ENCODE assay signal across 1 cellular context in genomic region chr15:42920281-42921048, GRCh38.
TF ChIP-seq lines count a peak whose summit lies in the region.

TTBK2 (minus strand) TSS chr15:42920778; CDS start chr15:42878617, 42,161 bp downstream.

TF ChIP-seq in K562, 482 proteins besides CTCF, POLR2A, EP300 and RAD21 (continued from another document and continues in another):
- TF ChIP-seq ZFP91 (CRISPR knock-in tag; IDR thresholded peaks at IDR 0.05) (no peak), ZBTB2 (IDR thresholded peaks at IDR 0.05) (peak; percentile 93), PTBP1 (IDR thresholded peaks at IDR 0.05; ENCODE audit: low read depth, low read length) (no peak), ILF3 (IDR thresholded peaks at IDR 0.05; ENCODE audit: borderline replicate concordance) (no peak), BRCA1 (IDR thresholded peaks at IDR 0.05) (no peak), BRCA1 (CRISPR knock-in tag; IDR thresholded peaks at IDR 0.05) (no peak), STAT5A (IDR thresholded peaks at IDR 0.05; ENCODE audit: borderline replicate concordance, low read length) (no peak), CHCHD3 (CRISPR knock-in tag; IDR thresholded peaks at IDR 0.05) (no peak), SRF (CRISPR knock-in tag; IDR thresholded peaks at IDR 0.05) (peak in 1 of 2 experiments; percentile 36; a peak in 1 of 4 replicates), ELF2 (CRISPR knock-in tag; IDR thresholded peaks at IDR 0.05) (no peak), ETV6 (IDR thresholded peaks at IDR 0.05; ENCODE audit: borderline replicate concordance in 1 of 2, low read depth in 2 of 2, low read length in 1 of 2) (no peak), ETV6 (CRISPR knock-in tag; IDR thresholded peaks at IDR 0.05; ENCODE audit: borderline replicate concordance) (no peak), ZNF589 (CRISPR knock-in tag; IDR thresholded peaks at IDR 0.05; ENCODE audit: low read depth) (no peak), FOS (IDR thresholded peaks at IDR 0.05; ENCODE audit: extremely low read depth, insufficient read length) (peak; percentile 100), FOXJ3 (CRISPR knock-in tag; IDR thresholded peaks at IDR 0.05) (no peak), OTX1 (CRISPR knock-in tag; IDR thresholded peaks at IDR 0.05) (no peak), RBFOX2 (IDR thresholded peaks at IDR 0.05; ENCODE audit: low read depth, low read length) (peak; percentile 89), PREB (CRISPR knock-in tag; IDR thresholded peaks at IDR 0.05) (no peak), CSDE1 (IDR thresholded peaks at IDR 0.05) (no peak), ZNF280A (IDR thresholded peaks at IDR 0.05; ENCODE audit: low read depth, partially characterized antibody) (no peak), ZNF717 (CRISPR knock-in tag; IDR thresholded peaks at IDR 0.05) (no peak), BMI1 (IDR thresholded peaks at IDR 0.05; ENCODE audit: low read length) (no peak), HDAC8 (tag; IDR thresholded peaks at IDR 0.05) (no peak), ZSCAN32 (CRISPR knock-in tag; IDR thresholded peaks at IDR 0.05) (no peak), SIX5 (IDR thresholded peaks at IDR 0.05; ENCODE audit: borderline replicate concordance in 1 of 2, insufficient read depth in 1 of 2, low read depth in 1 of 2, low read length in 2 of 2) (no peak), PHF8 (IDR thresholded peaks at IDR 0.05; ENCODE audit: borderline replicate concordance, low read length) (peak; percentile 59; the same call in 1 of the 2 replicates), RBM25 (IDR thresholded peaks at IDR 0.05; ENCODE audit: low read depth, low read length, severe bottlenecking) (peak; percentile 98), HBP1 (CRISPR knock-in tag; IDR thresholded peaks at IDR 0.05) (0 out of 2 replicates have a peak, but pooled peaks have one; percentile 66), MITF (IDR thresholded peaks at IDR 0.05) (no peak), ZNF445 (CRISPR knock-in tag; IDR thresholded peaks at IDR 0.05; ENCODE audit: low read depth) (no peak), NR2F6 (CRISPR knock-in tag; IDR thresholded peaks at IDR 0.05) (no peak), HMGN3 (IDR thresholded peaks at IDR 0.05; ENCODE audit: borderline replicate concordance, extremely low read depth, insufficient read length, low read depth, low read length) (peak; percentile 26), PCBP2 (IDR thresholded peaks at IDR 0.05; ENCODE audit: low read depth, low read length, poor library complexity, severe bottlenecking) (no peak), ZFP36 (IDR thresholded peaks at IDR 0.05; ENCODE audit: low read depth, low read length, partially characterized antibody) (no peak), GATA2 (CRISPR knock-in tag; IDR thresholded peaks at IDR 0.05) (no peak), ZBTB12 (CRISPR knock-in tag; IDR thresholded peaks at IDR 0.05) (peak; percentile 56), HMG20B (CRISPR knock-in tag; IDR thresholded peaks at IDR 0.05) (no peak)
- TF ChIP-seq, protein P1, sequence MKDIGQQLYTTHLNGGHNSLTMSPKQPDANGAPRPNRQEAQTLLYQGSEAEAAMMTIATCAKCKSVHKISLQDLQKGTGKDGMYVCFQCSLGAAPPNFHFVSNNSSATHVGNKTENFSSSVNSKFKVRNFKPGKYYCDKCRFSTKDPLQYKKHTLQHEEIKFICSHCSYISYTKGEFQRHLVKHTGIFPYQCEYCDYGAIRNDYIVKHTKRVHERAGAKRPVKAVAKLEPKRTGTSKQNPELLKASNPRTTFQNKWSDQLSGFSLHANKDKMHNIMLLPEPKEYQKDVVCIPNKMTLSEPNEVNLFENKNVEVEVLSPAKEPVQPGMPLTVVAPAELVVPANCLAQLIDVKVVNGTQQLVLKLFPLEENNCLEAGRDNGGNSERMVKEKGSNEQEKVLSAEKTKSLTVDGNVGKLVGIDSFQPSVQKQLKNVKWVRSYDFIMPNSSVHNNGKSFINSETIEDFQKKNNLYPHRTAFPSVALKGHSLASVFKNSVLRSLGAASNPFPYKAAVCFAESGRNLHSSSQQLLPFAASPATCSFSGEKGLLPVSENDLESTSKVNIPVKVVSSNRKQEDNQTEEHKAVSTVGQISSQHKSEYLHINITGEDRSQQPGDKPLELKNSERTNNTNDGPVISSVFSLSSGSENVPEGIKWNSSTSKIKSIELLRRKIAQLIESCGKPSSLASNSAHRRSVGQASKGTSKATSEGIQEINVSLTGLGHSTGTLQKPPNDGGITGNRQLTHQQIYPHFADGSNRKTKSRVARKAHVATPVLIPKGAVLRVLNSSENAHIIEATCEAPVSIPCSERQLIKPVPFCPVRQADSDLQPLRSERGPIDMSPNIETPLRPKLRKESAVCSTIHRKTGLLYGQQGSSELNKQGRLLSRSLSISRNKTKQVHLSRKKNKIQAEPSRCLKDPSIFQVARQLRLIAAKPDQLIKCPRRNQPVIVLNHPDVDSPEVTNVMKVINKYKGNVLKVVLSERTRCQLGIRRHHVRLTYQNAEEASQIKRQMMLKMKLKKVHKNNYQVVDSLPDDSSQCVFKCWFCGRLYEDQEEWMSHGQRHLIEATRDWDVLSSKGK (CRISPR knock-in tag; IDR thresholded peaks at IDR 0.05), result no peak
- TF ChIP-seq, protein P2, sequence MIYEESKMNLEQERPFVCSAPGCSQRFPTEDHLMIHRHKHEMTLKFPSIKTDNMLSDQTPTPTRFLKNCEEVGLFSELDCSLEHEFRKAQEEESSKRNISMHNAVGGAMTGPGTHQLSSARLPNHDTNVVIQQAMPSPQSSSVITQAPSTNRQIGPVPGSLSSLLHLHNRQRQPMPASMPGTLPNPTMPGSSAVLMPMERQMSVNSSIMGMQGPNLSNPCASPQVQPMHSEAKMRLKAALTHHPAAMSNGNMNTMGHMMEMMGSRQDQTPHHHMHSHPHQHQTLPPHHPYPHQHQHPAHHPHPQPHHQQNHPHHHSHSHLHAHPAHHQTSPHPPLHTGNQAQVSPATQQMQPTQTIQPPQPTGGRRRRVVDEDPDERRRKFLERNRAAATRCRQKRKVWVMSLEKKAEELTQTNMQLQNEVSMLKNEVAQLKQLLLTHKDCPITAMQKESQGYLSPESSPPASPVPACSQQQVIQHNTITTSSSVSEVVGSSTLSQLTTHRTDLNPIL (CRISPR knock-in tag; IDR thresholded peaks at IDR 0.05), result no peak
- TF ChIP-seq, protein P3, sequence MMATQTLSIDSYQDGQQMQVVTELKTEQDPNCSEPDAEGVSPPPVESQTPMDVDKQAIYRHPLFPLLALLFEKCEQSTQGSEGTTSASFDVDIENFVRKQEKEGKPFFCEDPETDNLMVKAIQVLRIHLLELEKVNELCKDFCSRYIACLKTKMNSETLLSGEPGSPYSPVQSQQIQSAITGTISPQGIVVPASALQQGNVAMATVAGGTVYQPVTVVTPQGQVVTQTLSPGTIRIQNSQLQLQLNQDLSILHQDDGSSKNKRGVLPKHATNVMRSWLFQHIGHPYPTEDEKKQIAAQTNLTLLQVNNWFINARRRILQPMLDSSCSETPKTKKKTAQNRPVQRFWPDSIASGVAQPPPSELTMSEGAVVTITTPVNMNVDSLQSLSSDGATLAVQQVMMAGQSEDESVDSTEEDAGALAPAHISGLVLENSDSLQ (IDR thresholded peaks at IDR 0.05), result peak; percentile 100
- TF ChIP-seq, protein P4, sequence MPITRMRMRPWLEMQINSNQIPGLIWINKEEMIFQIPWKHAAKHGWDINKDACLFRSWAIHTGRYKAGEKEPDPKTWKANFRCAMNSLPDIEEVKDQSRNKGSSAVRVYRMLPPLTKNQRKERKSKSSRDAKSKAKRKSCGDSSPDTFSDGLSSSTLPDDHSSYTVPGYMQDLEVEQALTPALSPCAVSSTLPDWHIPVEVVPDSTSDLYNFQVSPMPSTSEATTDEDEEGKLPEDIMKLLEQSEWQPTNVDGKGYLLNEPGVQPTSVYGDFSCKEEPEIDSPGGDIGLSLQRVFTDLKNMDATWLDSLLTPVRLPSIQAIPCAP (CRISPR knock-in tag; IDR thresholded peaks at IDR 0.05; ENCODE audit: borderline replicate concordance), result no peak
- TF ChIP-seq, protein P5, sequence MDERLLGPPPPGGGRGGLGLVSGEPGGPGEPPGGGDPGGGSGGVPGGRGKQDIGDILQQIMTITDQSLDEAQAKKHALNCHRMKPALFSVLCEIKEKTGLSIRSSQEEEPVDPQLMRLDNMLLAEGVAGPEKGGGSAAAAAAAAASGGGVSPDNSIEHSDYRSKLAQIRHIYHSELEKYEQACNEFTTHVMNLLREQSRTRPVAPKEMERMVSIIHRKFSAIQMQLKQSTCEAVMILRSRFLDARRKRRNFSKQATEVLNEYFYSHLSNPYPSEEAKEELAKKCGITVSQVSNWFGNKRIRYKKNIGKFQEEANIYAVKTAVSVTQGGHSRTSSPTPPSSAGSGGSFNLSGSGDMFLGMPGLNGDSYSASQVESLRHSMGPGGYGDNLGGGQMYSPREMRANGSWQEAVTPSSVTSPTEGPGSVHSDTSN (CRISPR knock-in tag; IDR thresholded peaks at IDR 0.05; ENCODE audit: low read depth), result peak; percentile 92
- TF ChIP-seq, protein P5 (tag; conservative IDR thresholded peaks at IDR 0.05; ENCODE audit: low read depth), result peak; percentile 99
